In the genomic region with DNA sequence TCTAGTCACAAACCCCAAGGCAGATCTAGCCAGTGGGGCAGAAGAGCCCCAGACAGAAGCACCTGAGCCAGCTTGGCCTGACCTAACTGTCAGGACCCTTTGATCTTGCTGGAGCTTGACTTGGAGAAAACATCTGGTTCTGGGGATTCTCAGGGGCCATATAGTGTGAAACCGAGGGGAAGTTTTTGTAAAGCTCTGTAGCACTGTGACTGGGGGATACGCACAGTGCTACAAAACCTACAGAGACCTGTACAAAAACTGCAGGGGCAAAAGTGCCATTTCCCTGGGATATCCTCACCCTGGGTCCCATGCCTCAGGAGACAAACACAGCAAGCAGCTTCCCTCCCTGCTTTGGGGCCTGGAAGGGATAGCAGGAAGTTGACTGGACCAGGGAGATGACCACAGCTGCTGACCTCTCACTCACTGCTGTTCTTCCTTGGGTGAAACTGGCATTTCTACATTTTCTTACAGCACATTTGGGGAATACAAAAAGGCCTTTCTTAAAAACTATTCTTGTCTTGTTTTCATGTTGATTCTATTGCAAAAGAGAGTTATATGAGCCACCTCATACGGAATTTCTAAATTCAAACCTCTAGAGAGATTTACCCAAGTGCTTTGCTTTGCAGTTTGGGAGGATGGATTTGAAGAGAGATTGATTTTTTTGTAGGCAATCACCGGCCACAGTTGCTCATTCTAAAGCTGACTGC, we compare ENCODE assay signal across 10 cellular contexts.
DNase-seq lines count a peak whose midpoint lies in the region; ATAC-seq, FAIRE-seq and TF ChIP-seq lines count a peak whose summit lies in the region.
"Had no signal": no experiment of that assay in that cellular context is flagged by ENCODE, and none has a peak within 500 bp of the region (broad histone marks: within the 10 kb centered on the region; RNA-seq: fewer than 3 reads in every experiment).

No MANE protein-coding gene starts in this region.

- no peak for TF ChIP-seq CTCF in OCI-LY1 (IDR thresholded peaks at IDR 0.05; ENCODE audit: low read length)
- no peak for TF ChIP-seq CTCF in neutrophil (IDR thresholded peaks at IDR 0.05)

- H3K9me2 ChIP-seq in OCI-LY1 (ENCODE audit: low read depth, low read length) (no peaks in the 10 kb centered on the region), Karpas-422 (replicated peaks; ENCODE audit: insufficient read depth, low read length) (no peaks in the 10 kb centered on the region)

- ATAC-seq in GM18868 (IDR thresholded peaks at IDR 0.05; ENCODE audit: unreplicated experiment), result peak; percentile 76
- ATAC-seq in HG02623 (IDR thresholded peaks at IDR 0.05; ENCODE audit: unreplicated experiment), result peak; percentile 30

- H3K9me3 ChIP-seq in OCI-LY1 (ENCODE audit: low read length) (0 out of 2 replicates have a peak, but pooled peaks cover 4% of the 10 kb centered on the region), neutrophil (no peaks in the 10 kb centered on the region), Karpas-422 (ENCODE audit: low read length) (no peaks in the 10 kb centered on the region)
- H3K9me3 ChIP-seq: thoracic aorta had no signal

- H3K4me1 ChIP-seq in OCI-LY1 (ENCODE audit: insufficient read depth, low read length, severe bottlenecking) (peaks cover 30% of the 10 kb centered on the region), neutrophil (ENCODE audit: control insufficient read depth in 1 of 2, insufficient read depth in 1 of 2, low read depth in 1 of 2, low read length in 1 of 2) (peaks cover 22 to 26% of the 10 kb centered on the region in 2 experiments), Karpas-422 (ENCODE audit: low read length) (peaks cover under 1% of the 10 kb centered on the region; the same call in 1 of the 2 replicates)

- peak overlapping the region; percentile 14 for H3K4me3 ChIP-seq in OCI-LY1 (ENCODE audit: low read depth, low read length, poor library complexity, severe bottlenecking)
- H3K4me3 ChIP-seq in neutrophil (ENCODE audit: low read depth in 1 of 2, low read length in 1 of 2), result peak overlapping the region; percentile 16 to 26
- H3K4me3 ChIP-seq in Karpas-422 (ENCODE audit: low read length), result no peak overlapping the region
- H3K4me3 ChIP-seq: thoracic aorta had no signal

- H2AFZ ChIP-seq in OCI-LY1 (ENCODE audit: low read length), result peak overlapping the region; percentile 27; the same call in 1 of the 2 replicates
- H2AFZ ChIP-seq in Karpas-422 (ENCODE audit: low read length), result no peak overlapping the region

- H3K9ac ChIP-seq in OCI-LY1 (ENCODE audit: low read length), result peak overlapping the region; percentile 57
- H3K9ac ChIP-seq in Karpas-422 (ENCODE audit: low read length), result no peak overlapping the region

- H3K27me3 ChIP-seq in OCI-LY1 (ENCODE audit: insufficient read depth, low read length) (no peaks in the 10 kb centered on the region), neutrophil (no peaks in the 10 kb centered on the region), Karpas-422 (ENCODE audit: low read length) (no peaks in the 10 kb centered on the region; the same call in 1 of the 2 replicates)

- H3K36me3 ChIP-seq in OCI-LY1 (ENCODE audit: insufficient read depth, low read length) (no peaks in the 10 kb centered on the region), neutrophil (no peaks in the 10 kb centered on the region), Karpas-422 (ENCODE audit: insufficient read depth, low read length) (no peaks in the 10 kb centered on the region)
- H3K36me3 ChIP-seq: thoracic aorta had no signal

- H3K79me2 ChIP-seq in OCI-LY1 (ENCODE audit: insufficient read depth, low read length) (no peaks in the 10 kb centered on the region), Karpas-422 (ENCODE audit: low read length) (no peaks in the 10 kb centered on the region)

- no peak for FAIRE-seq in RCC 7860 (lab: Jason Lieb, UNC)

- peak overlapping the region; percentile 58 for H3K4me2 ChIP-seq in OCI-LY1 (ENCODE audit: low read length)
- no peak overlapping the region for H3K4me2 ChIP-seq in Karpas-422 (ENCODE audit: low read depth, low read length, poor library complexity, severe bottlenecking)

- DNase-seq in stimulated activated CD4-positive, alpha-beta T cell treated with anti-CD3 and anti-CD28 coated beads, Interleukin-4, amount 100 ng/mL, for 4 hours, result no peak
- DNase-seq in Karpas-422 (no peak), RCC 7860 (ENCODE audit: low spot score) (no peak)
- DNase-seq in activated CD8-positive, alpha-beta memory T cell treated with anti-CD3 and anti-CD28 coated beads, Interleukin-2, amount 50 U/mL, for 48 hours, result no peak
- DNase-seq: activated CD4-positive, alpha-beta memory T cell treated with anti-CD3 and anti-CD28 coated beads, Interleukin-2, amount 10 ng/mL, durations not matched to agents 7 days and 5 days had no signal

- H4K20me1 ChIP-seq in OCI-LY1 (ENCODE audit: insufficient read depth, low read length) (no peaks in the 10 kb centered on the region), Karpas-422 (ENCODE audit: insufficient read depth, low read depth, low read length) (no peaks in the 10 kb centered on the region)

- H3K27ac ChIP-seq in OCI-LY1 (ENCODE audit: low read depth, low read length, poor library complexity, severe bottlenecking) (peak overlapping the region; percentile 96), neutrophil (peak overlapping the region; percentile 87), Karpas-422 (ENCODE audit: low read length) (no peak overlapping the region)
- H3K27ac ChIP-seq: thoracic aorta had no signal

- no peaks in the 10 kb centered on the region; the same call in 1 of the 2 replicates for H3F3A ChIP-seq in OCI-LY1 (ENCODE audit: insufficient read depth, low read length)
